8 cellular contexts compared by ENCODE assay signal in genomic region chr1:52727114-52727586, GRCh38. TPM values are rescaled to one million over a fixed set of nuclear protein-coding genes. Genes with fewer than 3 reads are reported as not detected.
DNase-seq lines count a peak whose midpoint lies in the region; ATAC-seq, FAIRE-seq and TF ChIP-seq lines count a peak whose summit lies in the region.

No MANE protein-coding gene starts in this region.

- H3K4me1 Mint-ChIP-seq in activated naive CD8-positive, alpha-beta T cell treated with anti-CD3 and anti-CD28 coated beads, Interleukin-2, amount 10 ng/mL, durations not matched to agents 7 days and 5 days: peaks cover 24% of the 10 kb centered on the region

- POLR2A ChIA-PET in activated naive CD8-positive, alpha-beta T cell treated with anti-CD3 and anti-CD28 coated beads, Interleukin-2, amount 10 ng/mL, durations not matched to agents 7 days and 5 days (lab: Charles Lee): interaction anchor here (0.6 to 2.7 kb wide), 3 partner anchors 16 to 30 kb away, joined by 3 to 16 read pairs (median 4); no protein-coding TSS in a partner anchor

- TF ChIP-seq EP300 in Ishikawa (IDR thresholded peaks at IDR 0.05; ENCODE audit: borderline replicate concordance): no peak

- ATAC-seq in activated naive CD8-positive, alpha-beta T cell treated with anti-CD3 and anti-CD28 coated beads, Interleukin-2, amount 10 ng/mL, durations not matched to agents 7 days and 5 days (ENCODE audit: low read depth): no peak

- no peak overlapping the region for H3K27ac ChIP-seq in iPS DF 6.9 (ENCODE audit: low read length)
- H3K27ac ChIP-seq in skeletal muscle tissue (ENCODE audit: low read depth, low read length): peak overlapping the region; percentile 85

- peak overlapping the region; percentile 91 to 95 (median 93) for H3K9ac ChIP-seq in skeletal muscle tissue (ENCODE audit: low read depth in 1 of 3, low read length in 3 of 3)

- peak overlapping the region; percentile 91 for H3K27ac Mint-ChIP-seq in activated naive CD8-positive, alpha-beta T cell treated with anti-CD3 and anti-CD28 coated beads, Interleukin-2, amount 10 ng/mL, durations not matched to agents 7 days and 5 days

- H3K36me3 Mint-ChIP-seq in activated naive CD8-positive, alpha-beta T cell treated with anti-CD3 and anti-CD28 coated beads, Interleukin-2, amount 10 ng/mL, durations not matched to agents 7 days and 5 days: peaks cover 2% of the 10 kb centered on the region

- peaks cover 5% of the 10 kb centered on the region for H3K27me3 Mint-ChIP-seq in activated naive CD8-positive, alpha-beta T cell treated with anti-CD3 and anti-CD28 coated beads, Interleukin-2, amount 10 ng/mL, durations not matched to agents 7 days and 5 days

- no peaks in the 10 kb centered on the region for H3K4me1 ChIP-seq in iPS DF 6.9 (ENCODE audit: control insufficient read depth, insufficient read depth, low read length)
- H3K4me1 ChIP-seq in skeletal muscle tissue (ENCODE audit: control insufficient read depth in 3 of 3, insufficient read depth in 3 of 3, low read length in 3 of 3): peaks cover 10 to 19% (median 15%) of the 10 kb centered on the region in 3 donors

- peak overlapping the region; percentile 99; the same call in 1 of the 2 replicates for H3K4me3 ChIP-seq in iPS DF 6.9 (ENCODE audit: low read length)
- H3K4me3 ChIP-seq in skeletal muscle tissue (ENCODE audit: low read length in 3 of 3): peak overlapping the region; percentile 87 to 97 (median 96)

- no peak for TF ChIP-seq RAD21 in Ishikawa (IDR thresholded peaks at IDR 0.05; ENCODE audit: low read depth)

- no peaks in the 10 kb centered on the region for H3K27me3 ChIP-seq in iPS DF 6.9 (ENCODE audit: control insufficient read depth, insufficient read depth, low read length)
- no peaks in the 10 kb centered on the region for H3K27me3 ChIP-seq in skeletal muscle tissue (ENCODE audit: control insufficient read depth in 3 of 3, insufficient read depth in 3 of 3, low read length in 3 of 3)

- peak; percentile 45 for DNase-seq in D341Med (ENCODE audit: low spot score)
- no peak for DNase-seq in activated naive CD8-positive, alpha-beta T cell treated with anti-CD3 and anti-CD28 coated beads, Interleukin-2, amount 10 ng/mL, durations not matched to agents 7 days and 5 days
- no peak for DNase-seq in iPS DF 6.9 (ENCODE audit: low read depth, low spot score)
- DNase-seq in H54 (ENCODE audit: insufficient read length, low spot score): no peak
- DNase-seq in NCI-H774 (lab: John Stamatoyannopoulos, UW): no peak
- no peak for DNase-seq in NK-92 (lab: John Stamatoyannopoulos, UW; ENCODE audit: unreplicated experiment)

- no peaks in the 10 kb centered on the region for H3K9me3 Mint-ChIP-seq in activated naive CD8-positive, alpha-beta T cell treated with anti-CD3 and anti-CD28 coated beads, Interleukin-2, amount 10 ng/mL, durations not matched to agents 7 days and 5 days

- no peaks in the 10 kb centered on the region for H3K9me3 ChIP-seq in iPS DF 6.9 (ENCODE audit: control insufficient read depth, insufficient read depth, low read length)
- H3K9me3 ChIP-seq in skeletal muscle tissue (ENCODE audit: control insufficient read depth in 3 of 3, low read length in 3 of 3): no peaks in the 10 kb centered on the region

- H3K36me3 ChIP-seq in iPS DF 6.9 (ENCODE audit: control insufficient read depth, insufficient read depth, low read length) (no peaks in the 10 kb centered on the region), skeletal muscle tissue (ENCODE audit: control insufficient read depth in 3 of 3, insufficient read depth in 3 of 3, low read length in 3 of 3) (peaks cover 0 to 3% (median 0%) of the 10 kb centered on the region in 3 donors)

- WGBS in iPS DF 6.9 (ENCODE audit: insufficient coverage, insufficient read length): no CpG with 5 or more reads among the region's 14 CpGs

- no peak for TF ChIP-seq POLR2A in H54 (IDR thresholded peaks at IDR 0.05; ENCODE audit: low read depth, low read length)

- peak overlapping the region; percentile 93 for H3K4me3 Mint-ChIP-seq in activated naive CD8-positive, alpha-beta T cell treated with anti-CD3 and anti-CD28 coated beads, Interleukin-2, amount 10 ng/mL, durations not matched to agents 7 days and 5 days

- no peak for FAIRE-seq in H54 (lab: Jason Lieb, UNC)

TF ChIP-seq in Ishikawa, 13 proteins besides CTCF, POLR2A, EP300 and RAD21:
- no peak for TF ChIP-seq CEBPB (IDR thresholded peaks at IDR 0.05)
- TF ChIP-seq YY1 (IDR thresholded peaks at IDR 0.05; ENCODE audit: low read depth): no peak
- 0 out of 2 replicates have a peak, but pooled peaks have one; percentile 12 for TF ChIP-seq MAX (IDR thresholded peaks at IDR 0.05)
- no peak for TF ChIP-seq ZBTB7A (IDR thresholded peaks at IDR 0.05; ENCODE audit: low read depth)
- TF ChIP-seq TAF1 (IDR thresholded peaks at IDR 0.05; ENCODE audit: low read depth): no peak
- TF ChIP-seq TEAD4 (IDR thresholded peaks at IDR 0.05): no peak

RNA-seq across cellular contexts. Expression of gene ZYG11B, which starts 0.9 kb away (rescaled TPM):
- 10 to 100 TPM; 13.7 to 13.8 TPM for total RNA-seq in activated naive CD8-positive, alpha-beta T cell treated with anti-CD3 and anti-CD28 coated beads, Interleukin-2, amount 10 ng/mL, durations not matched to agents 7 days and 5 days
- total RNA-seq in skeletal muscle tissue: 51.7 TPM

RNA-seq across cellular contexts. Expression of gene COA7, which starts 29.0 kb away (rescaled TPM):
- 10 to 100 TPM; 10.2 to 10.9 TPM for total RNA-seq in activated naive CD8-positive, alpha-beta T cell treated with anti-CD3 and anti-CD28 coated beads, Interleukin-2, amount 10 ng/mL, durations not matched to agents 7 days and 5 days
- 12.0 TPM for total RNA-seq in skeletal muscle tissue
